ENCODE assay signal across 16 cellular contexts in genomic region chr9:32558408-32558914, GRCh38. TPM values are rescaled to one million over a fixed set of nuclear protein-coding genes. Genes with fewer than 3 reads are reported as not detected.
DNase-seq lines count a peak whose midpoint lies in the region; ATAC-seq lines count a peak whose summit lies in the region.
"Had no signal": no experiment of that assay in that cellular context is flagged by ENCODE, and none has a peak within 500 bp of the region (broad histone marks: within the 10 kb centered on the region; RNA-seq: fewer than 3 reads in every experiment).

No MANE protein-coding gene starts in this region.

- H3K9me3 Mint-ChIP-seq in activated CD4-positive, alpha-beta T cell treated with anti-CD3 and anti-CD28 coated beads, Interleukin-2, amount 10 ng/mL, durations not matched to agents 7 days and 5 days: no peaks in the 10 kb centered on the region
- H3K9me3 Mint-ChIP-seq in IgD-negative memory B cell: no peaks in the 10 kb centered on the region
- no peaks in the 10 kb centered on the region for H3K9me3 Mint-ChIP-seq in central memory CD8-positive, alpha-beta T cell
- H3K9me3 Mint-ChIP-seq in naive thymus-derived CD4-positive, alpha-beta T cell: peaks cover 0 to 4% (median 0%) of the 10 kb centered on the region in 11 donors

- H3K36me3 ChIP-seq in naive thymus-derived CD4-positive, alpha-beta T cell (ENCODE audit: control insufficient read depth in 2 of 3, insufficient read depth in 3 of 3, low read length in 3 of 3): no peaks in the 10 kb centered on the region
- H3K36me3 ChIP-seq: left lung had no signal

- no peak overlapping the region for H3K4me3 ChIP-seq in naive thymus-derived CD4-positive, alpha-beta T cell (ENCODE audit: low read length)
- H3K4me3 ChIP-seq: left lung had no signal

- H3K27ac Mint-ChIP-seq in activated CD4-positive, alpha-beta T cell treated with anti-CD3 and anti-CD28 coated beads, Interleukin-2, amount 10 ng/mL, durations not matched to agents 7 days and 5 days: peak overlapping the region; percentile 10
- peak overlapping the region; percentile 28 to 85 (median 60) for H3K27ac Mint-ChIP-seq in IgD-negative memory B cell
- H3K27ac Mint-ChIP-seq in central memory CD8-positive, alpha-beta T cell (ENCODE audit: low read depth): peak overlapping the region; percentile 63
- peak overlapping the region in 7 of 9 donors; percentile 30 to 78 (median 72) for H3K27ac Mint-ChIP-seq in naive thymus-derived CD4-positive, alpha-beta T cell
- H3K27ac Mint-ChIP-seq: activated CD8-positive, alpha-beta memory T cell treated with anti-CD3 and anti-CD28 coated beads, Interleukin-2, amount 10 ng/mL, durations not matched to agents 7 days and 5 days had no signal

- no peak for DNase-seq in activated CD4-positive, alpha-beta T cell treated with anti-CD3 and anti-CD28 coated beads, Interleukin-2, amount 10 ng/mL, durations not matched to agents 7 days and 5 days
- DNase-seq in activated CD4-positive, alpha-beta T cell treated with anti-CD3 and anti-CD28 coated beads for 4 hours: no peak
- DNase-seq in central memory CD8-positive, alpha-beta T cell (ENCODE audit: low spot score in 2 of 2): no peak
- no peak for DNase-seq in naive thymus-derived CD4-positive, alpha-beta T cell
- DNase-seq in effector CD4-positive, alpha-beta T cell: no peak
- DNase-seq in SW 1271 (lab: John Stamatoyannopoulos, UW): no peak
- DNase-seq: 8988T; activated CD8-positive, alpha-beta memory T cell treated with anti-CD3 and anti-CD28 coated beads, Interleukin-2, amount 10 ng/mL, durations not matched to agents 7 days and 5 days; activated gamma-delta T cell; AML-193; head of caudate nucleus; left lung; NCI-H2081 treated with DMSO at 0.1 percent for 48 hours; stimulated activated CD4-positive, alpha-beta T cell treated with anti-CD3 and anti-CD28 coated beads, Interleukin-4, amount 100 ng/mL, for 4 hours had no signal

- peaks cover 0 to under 1% of the 10 kb centered on the region in 2 donors for H3K4me1 ChIP-seq in naive thymus-derived CD4-positive, alpha-beta T cell (ENCODE audit: control insufficient read depth in 2 of 2, insufficient read depth in 2 of 2, low read length in 2 of 2)

- no peak for ATAC-seq in central memory CD8-positive, alpha-beta T cell (replicated peaks; ENCODE audit: extremely low read depth, poor library complexity, severe bottlenecking)
- ATAC-seq in naive thymus-derived CD4-positive, alpha-beta T cell: no peak
- ATAC-seq in HG02981 (IDR thresholded peaks at IDR 0.05; ENCODE audit: unreplicated experiment): no peak
- ATAC-seq: activated CD8-positive, alpha-beta memory T cell treated with anti-CD3 and anti-CD28 coated beads, Interleukin-2, amount 10 ng/mL, durations not matched to agents 7 days and 5 days; left lung had no signal

- H3K27me3 ChIP-seq in naive thymus-derived CD4-positive, alpha-beta T cell (ENCODE audit: control insufficient read depth in 2 of 2, insufficient read depth in 2 of 2, low read length in 2 of 2): no peaks in the 10 kb centered on the region
- H3K27me3 ChIP-seq: left lung had no signal

- no peaks in the 10 kb centered on the region for H3K27me3 Mint-ChIP-seq in activated CD4-positive, alpha-beta T cell treated with anti-CD3 and anti-CD28 coated beads, Interleukin-2, amount 10 ng/mL, durations not matched to agents 7 days and 5 days
- H3K27me3 Mint-ChIP-seq in IgD-negative memory B cell: no peaks in the 10 kb centered on the region
- no peaks in the 10 kb centered on the region for H3K27me3 Mint-ChIP-seq in central memory CD8-positive, alpha-beta T cell
- H3K27me3 Mint-ChIP-seq in naive thymus-derived CD4-positive, alpha-beta T cell: no peaks in the 10 kb centered on the region
- H3K27me3 Mint-ChIP-seq: activated CD8-positive, alpha-beta memory T cell treated with anti-CD3 and anti-CD28 coated beads, Interleukin-2, amount 10 ng/mL, durations not matched to agents 7 days and 5 days had no signal

- CTCF ChIA-PET in activated CD4-positive, alpha-beta T cell treated with anti-CD3 and anti-CD28 coated beads, Interleukin-2, amount 10 ng/mL, durations not matched to agents 7 days and 5 days (lab: Charles Lee): interaction anchor here (1.1 kb wide), 1 partner anchor 14 kb away, joined by 5 read pairs; no protein-coding TSS in a partner anchor
- CTCF ChIA-PET in naive thymus-derived CD4-positive, alpha-beta T cell (lab: Charles Lee): no interaction called here

- intact Hi-C loops in naive thymus-derived CD4-positive, alpha-beta T cell (cut with micrococcal nuclease): loop anchor here in 1 of 2 donors (10.0 kb wide), 1 partner anchor 1214 kb away; no protein-coding TSS in a partner anchor

- H3K9me3 ChIP-seq in naive thymus-derived CD4-positive, alpha-beta T cell (ENCODE audit: control insufficient read depth in 2 of 3, low read length in 3 of 3): no peaks in the 10 kb centered on the region
- H3K9me3 ChIP-seq: left lung had no signal

- H3K36me3 Mint-ChIP-seq in activated CD4-positive, alpha-beta T cell treated with anti-CD3 and anti-CD28 coated beads, Interleukin-2, amount 10 ng/mL, durations not matched to agents 7 days and 5 days (ENCODE audit: low read depth): peaks cover 17% of the 10 kb centered on the region
- peaks cover 3% of the 10 kb centered on the region for H3K36me3 Mint-ChIP-seq in IgD-negative memory B cell
- peaks cover 9% of the 10 kb centered on the region for H3K36me3 Mint-ChIP-seq in central memory CD8-positive, alpha-beta T cell (ENCODE audit: insufficient read depth)
- H3K36me3 Mint-ChIP-seq in naive thymus-derived CD4-positive, alpha-beta T cell: peaks cover 0 to 18% (median 6%) of the 10 kb centered on the region in 5 donors

- H3K4me3 Mint-ChIP-seq in activated CD4-positive, alpha-beta T cell treated with anti-CD3 and anti-CD28 coated beads, Interleukin-2, amount 10 ng/mL, durations not matched to agents 7 days and 5 days: no peak overlapping the region
- H3K4me3 Mint-ChIP-seq in IgD-negative memory B cell: peak overlapping the region in 1 of 4 donors; percentile 61
- H3K4me3 Mint-ChIP-seq in central memory CD8-positive, alpha-beta T cell: no peak overlapping the region
- no peak overlapping the region for H3K4me3 Mint-ChIP-seq in naive thymus-derived CD4-positive, alpha-beta T cell
- H3K4me3 Mint-ChIP-seq: activated CD8-positive, alpha-beta memory T cell treated with anti-CD3 and anti-CD28 coated beads, Interleukin-2, amount 10 ng/mL, durations not matched to agents 7 days and 5 days had no signal

- H3K27ac ChIP-seq in naive thymus-derived CD4-positive, alpha-beta T cell (ENCODE audit: low read depth, low read length): peak overlapping the region; percentile 7

- peaks cover 24% of the 10 kb centered on the region for H3K4me1 Mint-ChIP-seq in activated CD4-positive, alpha-beta T cell treated with anti-CD3 and anti-CD28 coated beads, Interleukin-2, amount 10 ng/mL, durations not matched to agents 7 days and 5 days
- peaks cover 24 to 30% (median 30%) of the 10 kb centered on the region in 3 donors for H3K4me1 Mint-ChIP-seq in IgD-negative memory B cell
- H3K4me1 Mint-ChIP-seq in central memory CD8-positive, alpha-beta T cell: peaks cover 24% of the 10 kb centered on the region
- peaks cover 15 to 68% (median 48%) of the 10 kb centered on the region in 7 donors for H3K4me1 Mint-ChIP-seq in naive thymus-derived CD4-positive, alpha-beta T cell

- POLR2A ChIA-PET in activated CD4-positive, alpha-beta T cell treated with anti-CD3 and anti-CD28 coated beads, Interleukin-2, amount 10 ng/mL, durations not matched to agents 7 days and 5 days (lab: Charles Lee): no interaction called here
- POLR2A ChIA-PET in naive thymus-derived CD4-positive, alpha-beta T cell (lab: Charles Lee): no interaction called here

RNA-seq across cellular contexts. Expression of gene TOPORS, which starts 6.1 kb away (rescaled TPM):
- 10 to 100 TPM; 12.7 to 15.1 TPM for total RNA-seq in activated CD4-positive, alpha-beta T cell treated with anti-CD3 and anti-CD28 coated beads, Interleukin-2, amount 10 ng/mL, durations not matched to agents 7 days and 5 days
- polyA plus RNA-seq in IgD-negative memory B cell: 21.4 TPM
- total RNA-seq in naive thymus-derived CD4-positive, alpha-beta T cell: 10 to 100 TPM; 12.1 to 27.3 (median 22.5) TPM
- 10 to 100 TPM; 24.4 to 24.7 TPM for polyA plus RNA-seq in naive thymus-derived CD4-positive, alpha-beta T cell

RNA-seq across cellular contexts. Expression of gene SMIM27, which starts 6.3 kb away (rescaled TPM):
- total RNA-seq in activated CD4-positive, alpha-beta T cell treated with anti-CD3 and anti-CD28 coated beads, Interleukin-2, amount 10 ng/mL, durations not matched to agents 7 days and 5 days: 10 to 100 TPM; 17.1 to 20.0 TPM
- polyA plus RNA-seq in IgD-negative memory B cell: 103 TPM
- total RNA-seq in naive thymus-derived CD4-positive, alpha-beta T cell: 10 to 100 TPM; 15.1 to 38.5 (median 25.7) TPM
- 100 to 1,000 TPM in 1 of 2 donors, 10 to 100 TPM in 1; 41.3 to 108 TPM for polyA plus RNA-seq in naive thymus-derived CD4-positive, alpha-beta T cell

RNA-seq across cellular contexts. Expression of gene NDUFB6, which starts 14.5 kb away (rescaled TPM):
- total RNA-seq in activated CD4-positive, alpha-beta T cell treated with anti-CD3 and anti-CD28 coated beads, Interleukin-2, amount 10 ng/mL, durations not matched to agents 7 days and 5 days: 10 to 100 TPM; 35.5 to 44.9 TPM
- 62.6 TPM for polyA plus RNA-seq in IgD-negative memory B cell
- 10 to 100 TPM; 10.4 to 45.1 (median 14.5) TPM for total RNA-seq in naive thymus-derived CD4-positive, alpha-beta T cell
- polyA plus RNA-seq in naive thymus-derived CD4-positive, alpha-beta T cell: 10 to 100 TPM; 35.0 to 75.9 TPM

RNA-seq across cellular contexts. Expression of gene RIGI, which starts 32.5 kb away (rescaled TPM):
- 10 to 100 TPM; 26.9 to 28.5 TPM for total RNA-seq in activated CD4-positive, alpha-beta T cell treated with anti-CD3 and anti-CD28 coated beads, Interleukin-2, amount 10 ng/mL, durations not matched to agents 7 days and 5 days
- 16.9 TPM for polyA plus RNA-seq in IgD-negative memory B cell
- total RNA-seq in naive thymus-derived CD4-positive, alpha-beta T cell: 10 to 100 TPM in 4 of 5 experiments, 1 to 10 TPM in 1; 8.6 to 29.6 (median 26.8) TPM
- 10 to 100 TPM; 12.6 to 17.3 TPM for polyA plus RNA-seq in naive thymus-derived CD4-positive, alpha-beta T cell

Comparison
In these comparisons a context has a peak if more than half of its experiments do, and no peak if none do; other contexts are left out.
1. H3K27ac Mint-ChIP-seq: peak in every context shown above with its lines; median percentile 72 in naive thymus-derived CD4-positive, alpha-beta T cell; 63 in central memory CD8-positive, alpha-beta T cell; 60 in IgD-negative memory B cell; 10 in activated CD4-positive, alpha-beta T cell treated with anti-CD3 and anti-CD28 coated beads, Interleukin-2, amount 10 ng/mL, durations not matched to agents 7 days and 5 days.